ENCODE assay signal across 1 cellular context in the genomic region with DNA sequence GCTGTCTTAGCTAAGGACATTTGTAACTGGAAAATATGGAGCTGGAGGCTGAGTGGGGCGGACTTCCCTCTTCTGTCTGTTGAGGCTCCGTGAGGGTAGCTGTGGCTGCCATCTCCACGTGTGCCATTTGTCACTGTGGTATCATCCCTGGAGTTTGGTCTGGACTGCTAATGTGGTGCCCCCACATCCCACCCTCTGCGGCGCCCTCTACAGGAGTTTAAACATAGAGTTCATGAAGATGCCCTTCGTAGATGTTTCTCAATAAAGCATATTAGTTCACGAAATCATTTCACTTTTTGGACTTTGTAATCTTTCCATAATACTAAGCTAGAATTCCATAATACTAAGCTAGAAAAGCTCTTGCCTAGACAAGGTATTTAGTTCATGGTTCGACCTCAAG.
TF ChIP-seq lines count a peak whose summit lies in the region.

No MANE protein-coding gene starts in this region.

TF ChIP-seq in H1, 55 proteins besides CTCF, POLR2A, EP300 and RAD21 (continued from another document):
- TF ChIP-seq BRCA1 (IDR thresholded peaks at IDR 0.05; ENCODE audit: low read depth, low read length): no peak
